7 cellular contexts compared by ENCODE assay signal in the genomic region with DNA sequence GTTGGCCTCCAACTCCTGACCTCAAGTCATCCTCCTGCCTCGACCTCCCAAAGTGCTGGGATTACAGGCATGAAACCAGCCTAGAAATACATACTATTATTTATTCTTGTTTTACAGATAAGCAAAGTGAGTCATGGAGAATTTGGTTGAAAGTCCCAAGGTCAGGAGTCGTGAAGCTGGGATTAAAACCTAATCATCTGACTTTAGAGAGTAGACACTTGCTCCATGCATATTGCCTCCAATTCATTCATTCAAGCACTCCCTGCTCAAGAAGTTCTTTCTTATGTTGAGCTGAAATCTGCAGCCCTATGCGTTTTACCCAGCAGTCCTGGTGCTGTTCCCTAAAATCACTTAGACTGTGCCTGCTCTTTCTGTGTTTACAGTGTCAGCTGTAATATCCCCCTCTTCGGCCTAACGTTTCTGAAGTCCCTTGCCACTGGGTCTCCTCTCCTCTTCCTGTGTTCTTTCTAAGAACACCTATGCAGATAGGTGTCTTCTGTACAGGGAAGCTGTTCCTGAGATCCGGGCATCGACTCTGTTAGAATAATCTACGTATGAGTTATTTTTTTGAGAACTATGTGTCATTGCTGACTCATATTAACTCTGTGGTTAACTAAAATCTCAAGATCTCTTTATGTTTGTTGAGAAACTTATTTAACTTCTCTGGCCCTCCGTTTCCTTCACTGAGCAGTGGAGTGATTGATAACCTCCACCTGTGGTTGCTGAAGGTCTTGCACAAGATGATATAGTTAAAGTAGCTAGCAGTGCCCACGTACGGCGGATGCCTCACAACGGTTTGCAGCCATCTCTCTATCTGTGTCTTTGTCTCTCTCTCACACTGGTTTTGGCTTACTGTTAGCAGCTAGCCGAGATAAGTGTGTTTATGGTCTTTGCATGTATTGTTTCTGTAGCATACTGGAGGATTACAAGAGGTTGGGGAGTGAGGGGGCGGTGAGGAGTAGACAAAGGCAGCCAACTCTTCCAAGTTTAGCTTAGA. TPM values are rescaled to one million over a fixed set of nuclear protein-coding genes. Genes with fewer than 3 reads are reported as not detected.
DNase-seq lines count a peak whose midpoint lies in the region; ATAC-seq, FAIRE-seq and TF ChIP-seq lines count a peak whose summit lies in the region.

No MANE protein-coding gene starts in this region.

- no peak overlapping the region for H3K9ac ChIP-seq in K562 (ENCODE audit: insufficient read depth in 1 of 2, low read depth in 2 of 2, low read length in 2 of 2)

- no peaks in the 10 kb centered on the region for H3K79me2 ChIP-seq in K562 (ENCODE audit: control insufficient read depth, insufficient read depth, low read length)

- in situ Hi-C loops in K562 (cut with MboI) = no loop called here

- no TSS peak for BruUV-seq in K562 (replicated peaks; lab: Mats Ljungman, UMichigan)

- H3K36me3 ChIP-seq in K562 (ENCODE audit: control insufficient read depth, insufficient read depth, low read length) (no peaks in the 10 kb centered on the region), neutrophil (peaks cover 42% of the 10 kb centered on the region), esophagus muscularis mucosa (no peaks in the 10 kb centered on the region)

- ATAC-seq in GM18907 (IDR thresholded peaks at IDR 0.05; ENCODE audit: unreplicated experiment) (peak; percentile 28), HG03354 (IDR thresholded peaks at IDR 0.05; ENCODE audit: poor library complexity, severe bottlenecking, unreplicated experiment) (peak; percentile 49), K562 (no peak; the same call in 2 of the 3 replicates)

- CTCF ChIA-PET in K562 (lab: Yijun Ruan, JAX; ENCODE audit: low intra/inter-chr PET ratio) = no interaction called here

- intact Hi-C loops in K562 (cut with micrococcal nuclease) = no loop called here
- intact Hi-C loops in esophagus muscularis mucosa (cut with DNase I) = no loop called here

- no peaks in the 10 kb centered on the region for H3K9me1 ChIP-seq in K562 (ENCODE audit: control insufficient read depth, insufficient read depth, low read length)

- no peak overlapping the region for H2AFZ ChIP-seq in K562 (ENCODE audit: low read depth, low read length)

- under 1% methylated on average over 12 of the region's 15 CpGs for WGBS in K562 (ENCODE audit: insufficient coverage, low coverage, missing lambda C conversion rate)
- 56% methylated on average over 15 of the region's 15 CpGs for WGBS in esophagus muscularis mucosa

- H3K9me3 ChIP-seq in K562 (replicated peaks; ENCODE audit: control insufficient read depth, insufficient read depth, low read depth, low read length) (no peaks in the 10 kb centered on the region), neutrophil (no peaks in the 10 kb centered on the region), esophagus muscularis mucosa (no peaks in the 10 kb centered on the region)

- DNase-seq in T-helper 9 cell (peak; percentile 26), K562 (ENCODE audit: extremely low read depth in 1 of 4, low spot score in 3 of 4) (peak in 1 of 4 experiments; percentile 8), SKM-1 treated with dmso at 0.1 percent for 144 hours (lab: John Stamatoyannopoulos, UW; ENCODE audit: unreplicated experiment) (no peak), esophagus muscularis mucosa (ENCODE audit: extremely low spot score) (no peak)

- no peak for TF ChIP-seq RAD21 in K562 (CRISPR knock-in tag; conservative IDR thresholded peaks at IDR 0.05 in 1 of 2, IDR thresholded peaks at IDR 0.05 in 1 of 2)

- TF ChIP-seq CTCF in K562 (IDR thresholded peaks at IDR 0.05 in 2 of 3, conservative IDR thresholded peaks at IDR 0.05 in 1 of 3; ENCODE audit: insufficient read depth in 2 of 3, low read depth in 1 of 3, low read length in 3 of 3) = no peak
- no peak for TF ChIP-seq CTCF in neutrophil (IDR thresholded peaks at IDR 0.05)
- no peak for TF ChIP-seq CTCF in esophagus muscularis mucosa (IDR thresholded peaks at IDR 0.05)

- H3K4me3 ChIP-seq in K562 (no peak overlapping the region), neutrophil (ENCODE audit: low read depth in 1 of 2, low read length in 1 of 2) (peak overlapping the region; percentile 66 to 85), esophagus muscularis mucosa (peak overlapping the region in 1 of 4 donors; percentile 31)

- H4K20me1 ChIP-seq in K562 (replicated peaks; ENCODE audit: control insufficient read depth, insufficient read depth, low read length) = no peaks in the 10 kb centered on the region

- H3K27ac ChIP-seq in K562 (ENCODE audit: extremely low read depth, low read depth, low read length) (no peak overlapping the region), neutrophil (peak overlapping the region; percentile 94), esophagus muscularis mucosa (replicated peaks in 1 of 4) (peak overlapping the region in 1 of 4 donors; percentile 36)

- TF ChIP-seq POLR2A in K562 (conservative IDR thresholded peaks at IDR 0.05) (no peak), esophagus muscularis mucosa (IDR thresholded peaks at IDR 0.05; ENCODE audit: low read depth) (no peak)

- POLR2A ChIA-PET in K562 (lab: Yijun Ruan, JAX) = no interaction called here

- no peak for TF ChIP-seq EP300 in K562 (IDR thresholded peaks at IDR 0.05; ENCODE audit: low read length)
- TF ChIP-seq EP300 in esophagus muscularis mucosa (IDR thresholded peaks at IDR 0.05) = no peak

- H3K4me2 ChIP-seq in K562 (ENCODE audit: insufficient read depth, low read length) = no peak overlapping the region

- H3K4me1 ChIP-seq in K562 (replicated peaks in 1 of 2; ENCODE audit: control insufficient read depth in 2 of 2, insufficient read depth in 2 of 2, low read length in 2 of 2) (no peaks in the 10 kb centered on the region), neutrophil (ENCODE audit: control insufficient read depth in 1 of 2, insufficient read depth in 1 of 2, low read depth in 1 of 2, low read length in 1 of 2) (peaks cover 83 to 94% of the 10 kb centered on the region in 2 experiments), esophagus muscularis mucosa (peaks cover 0 to 27% (median 18%) of the 10 kb centered on the region in 4 donors)

- no peak for FAIRE-seq in K562 (lab: Jason Lieb, UNC)

- peaks cover 3 to 22% of the 10 kb centered on the region in 2 experiments; a peak in 3 of 5 replicates for H3K27me3 ChIP-seq in K562 (ENCODE audit: control insufficient read depth in 2 of 2, insufficient read depth in 2 of 2, low read length in 2 of 2)
- no peaks in the 10 kb centered on the region for H3K27me3 ChIP-seq in neutrophil
- no peaks in the 10 kb centered on the region for H3K27me3 ChIP-seq in esophagus muscularis mucosa

TF ChIP-seq in K562, 482 proteins besides CTCF, POLR2A, EP300 and RAD21:
- no peak for TF ChIP-seq ERF (CRISPR knock-in tag; IDR thresholded peaks at IDR 0.05)
- peak; percentile 30; the same call in 1 of the 2 replicates for TF ChIP-seq ATF3 (IDR thresholded peaks at IDR 0.05)
- no peak for TF ChIP-seq ATF3 (CRISPR knock-in tag; conservative IDR thresholded peaks at IDR 0.05)
- TF ChIP-seq TSC22D4 (tag; IDR thresholded peaks at IDR 0.05) = no peak
- TF ChIP-seq CBFA2T3 (IDR thresholded peaks at IDR 0.05) = peak; percentile 38
- peak; percentile 45; the same call in 1 of the 2 replicates for TF ChIP-seq SOX6 (IDR thresholded peaks at IDR 0.05)
- TF ChIP-seq EGR1 (conservative IDR thresholded peaks at IDR 0.05) = peak; percentile 44; the same call in 1 of the 2 replicates
- TF ChIP-seq FOSL1 (tag; conservative IDR thresholded peaks at IDR 0.05) = peak; percentile 91
- TF ChIP-seq, protein P1, sequence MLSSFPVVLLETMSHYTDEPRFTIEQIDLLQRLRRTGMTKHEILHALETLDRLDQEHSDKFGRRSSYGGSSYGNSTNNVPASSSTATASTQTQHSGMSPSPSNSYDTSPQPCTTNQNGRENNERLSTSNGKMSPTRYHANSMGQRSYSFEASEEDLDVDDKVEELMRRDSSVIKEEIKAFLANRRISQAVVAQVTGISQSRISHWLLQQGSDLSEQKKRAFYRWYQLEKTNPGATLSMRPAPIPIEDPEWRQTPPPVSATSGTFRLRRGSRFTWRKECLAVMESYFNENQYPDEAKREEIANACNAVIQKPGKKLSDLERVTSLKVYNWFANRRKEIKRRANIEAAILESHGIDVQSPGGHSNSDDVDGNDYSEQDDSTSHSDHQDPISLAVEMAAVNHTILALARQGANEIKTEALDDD (IDR thresholded peaks at IDR 0.05) = peak; percentile 89
TF ChIP-seq in K562: peak in this region for 6.

RNA-seq across cellular contexts. Expression of gene ALOX5AP, which starts 4.6 kb away (rescaled TPM):
- total RNA-seq in K562 (2011; cell fraction: chromatin; rRNA removed; ENCODE audit: low replicate concordance) = not detected in 2 replicates
- not detected in 2 replicates for total RNA-seq in K562 (2011; cell fraction: nucleolus; rRNA removed)
- total RNA-seq in K562 (2011; cell fraction: nucleoplasm; rRNA removed) = not detected in 2 replicates
- total RNA-seq in K562 (2014; rRNA removed) (not detected in 2 replicates), K562 (2014; rRNA removed; fragmentation: Illumina TruSeq; extraction: Trizol) (not detected in 2 replicates), K562 (2015; rRNA removed; fragmentation: Illumina TruSeq; extraction: Trizol) (not detected in 2 replicates), K562 (2021) (0.31 TPM in 1 of 2 replicates, not detected in the other), esophagus muscularis mucosa (10 to 100 TPM; 14.8 to 48.2 (median 17.2) TPM)
- polyA plus RNA-seq in K562 (2011; rRNA removed) (not detected in 2 replicates), K562 (2014; fragmentation: Illumina TruSeq; extraction: Trizol) (not detected in 2 replicates), K562 (2014; fragmentation: Nextera tagmentation; extraction: Ambion mirVana) (not detected), K562 (2014; rRNA removed) (not detected in 2 replicates)
- polyA plus RNA-seq in K562 (2011; cell fraction: cytosol; rRNA removed) = not detected in 2 replicates
- not detected in 2 replicates for polyA plus RNA-seq in K562 (2011; cell fraction: nucleus; rRNA removed)
- not detected in 2 replicates for polyA plus RNA-seq in K562 (2012)
- polyA minus RNA-seq in K562 (2011; rRNA and poly(A)+ RNA removed) = not detected in 2 replicates
- polyA minus RNA-seq in K562 (2011; cell fraction: cytosol; rRNA and poly(A)+ RNA removed) = not detected in 2 replicates
- polyA minus RNA-seq in K562 (2011; cell fraction: nucleus; rRNA and poly(A)+ RNA removed) = not detected in 2 replicates

Comparison
In these comparisons a context has a peak if more than half of its experiments do, and no peak if none do; other contexts are left out.
1. RNA of gene ALOX5AP, which starts 4.6 kb away (total RNA-seq): 14.8 to 48.2 TPM in esophagus muscularis mucosa; 0.31 TPM in K562; every median in the first group is over 10 times any median in the second.